14 cellular contexts compared by ENCODE assay signal in the genomic region with DNA sequence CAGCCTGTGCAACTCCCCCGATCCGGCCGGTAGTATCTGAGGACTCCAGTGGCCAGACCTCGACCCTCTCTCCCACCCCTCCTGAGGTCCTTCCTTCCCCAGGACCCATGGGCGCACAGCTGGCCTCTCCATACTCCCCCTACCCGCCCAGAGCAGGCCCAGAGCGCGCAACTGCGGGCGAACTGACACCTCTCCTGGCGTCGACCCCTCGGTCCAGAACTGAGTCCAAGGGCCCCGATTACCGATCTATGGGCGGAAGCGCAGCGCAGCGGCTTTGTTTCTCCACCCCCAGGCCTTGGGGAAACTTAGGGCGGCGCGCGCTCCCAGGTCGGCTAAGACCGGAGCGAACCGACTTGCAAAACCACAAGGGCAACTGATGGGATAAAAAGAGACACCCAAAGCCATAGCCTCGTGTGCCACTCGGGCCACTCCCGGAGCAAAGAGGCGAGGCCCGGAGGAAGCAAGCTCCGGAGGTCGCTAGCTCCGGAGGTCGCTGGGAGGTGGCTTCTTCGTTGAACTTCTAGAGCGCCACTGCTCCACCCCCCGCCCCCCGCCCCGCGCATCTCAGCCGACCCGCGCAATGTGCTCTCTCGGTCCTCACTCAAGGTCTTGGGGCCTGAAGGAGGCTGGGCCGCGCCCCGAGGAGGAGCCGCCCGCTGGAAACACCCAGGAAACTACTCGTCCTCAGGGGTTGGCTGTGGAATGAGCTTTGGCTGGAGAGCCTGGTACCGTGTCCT. TPM values are rescaled to one million over a fixed set of nuclear protein-coding genes. Genes with fewer than 3 reads are reported as not detected.
DNase-seq lines count a peak whose midpoint lies in the region; ATAC-seq and TF ChIP-seq lines count a peak whose summit lies in the region.
"Had no signal": no experiment of that assay in that cellular context is flagged by ENCODE, and none has a peak within 500 bp of the region (broad histone marks: within the 10 kb centered on the region; RNA-seq: fewer than 3 reads in every experiment).

No MANE protein-coding gene starts in this region.

- TF ChIP-seq CTCF in RWPE2 (IDR thresholded peaks at IDR 0.05; ENCODE audit: poor library complexity, severe bottlenecking): no peak
- no peak for TF ChIP-seq CTCF in PC-3 (conservative IDR thresholded peaks at IDR 0.05; ENCODE audit: low read depth, low read length)

- intact Hi-C loops in posterior vena cava (cut with DNase I) (no loop called here), PC-3 (cut with micrococcal nuclease) (no loop called here)

- ATAC-seq in RWPE2 (ENCODE audit: low read depth) (0 out of 3 replicates have a peak, but pooled peaks have one; percentile 13), GM21367 (IDR thresholded peaks at IDR 0.05; ENCODE audit: unreplicated experiment) (no peak), PC-3 (no peak)

- 2 to 3% methylated on average over 49 to 52 of the region's 53 CpGs for WGBS in GM23248 (ENCODE audit: low coverage in 1 of 2, low lambda C conversion rate in 2 of 2, missing lambda C conversion rate in 2 of 2), 2 experiments

- H3K9me3 ChIP-seq in GM23248 (ENCODE audit: low read depth): no peaks in the 10 kb centered on the region
- no peaks in the 10 kb centered on the region for H3K9me3 ChIP-seq in RWPE2 (ENCODE audit: severe bottlenecking)
- no peaks in the 10 kb centered on the region for H3K9me3 ChIP-seq in iPS-15b (ENCODE audit: control insufficient read depth, insufficient read depth, low read length)
- no peaks in the 10 kb centered on the region for H3K9me3 ChIP-seq in PC-3 (ENCODE audit: low read length)
- H3K9me3 ChIP-seq in SJCRH30 (replicated peaks): no peaks in the 10 kb centered on the region

- H3F3A ChIP-seq in GM23248 (ENCODE audit: insufficient read depth) (no peaks in the 10 kb centered on the region), PC-3 (ENCODE audit: low read length, unreplicated experiment) (no peaks in the 10 kb centered on the region)

- in situ Hi-C loops in GM23248 (cut with MboI): no loop called here

- H3K36me3 ChIP-seq in GM23248 (ENCODE audit: low read depth): no peaks in the 10 kb centered on the region
- H3K36me3 ChIP-seq in RWPE2 (ENCODE audit: low read depth): no peaks in the 10 kb centered on the region
- H3K36me3 ChIP-seq in iPS-15b (ENCODE audit: control insufficient read depth, insufficient read depth, low read length): no peaks in the 10 kb centered on the region
- H3K36me3 ChIP-seq in PC-3 (ENCODE audit: low read depth, low read length): no peaks in the 10 kb centered on the region
- no peaks in the 10 kb centered on the region for H3K36me3 ChIP-seq in SJCRH30

- H3K4me2 ChIP-seq in GM23248 (ENCODE audit: unreplicated experiment) (no peak overlapping the region), PC-3 (ENCODE audit: low read length) (no peak overlapping the region)

- no TSS peak for BruUV-seq in PC-3 (replicated peaks; lab: Mats Ljungman, UMichigan)

- H4K20me1 ChIP-seq in GM23248 (ENCODE audit: insufficient read depth) (no peaks in the 10 kb centered on the region), PC-3 (ENCODE audit: low read length) (no peaks in the 10 kb centered on the region)

- no peak overlapping the region for H3K9ac ChIP-seq in GM23248
- no peak overlapping the region for H3K9ac ChIP-seq in iPS-15b (ENCODE audit: low read depth, low read length)
- no peak overlapping the region for H3K9ac ChIP-seq in PC-3 (ENCODE audit: low read length)

- H3K79me2 ChIP-seq in GM23248 (ENCODE audit: insufficient read depth): no peaks in the 10 kb centered on the region
- no peaks in the 10 kb centered on the region for H3K79me2 ChIP-seq in PC-3 (ENCODE audit: low read length)

- no peak overlapping the region for H3K27ac ChIP-seq in GM23248
- H3K27ac ChIP-seq in RWPE2 (ENCODE audit: poor library complexity, severe bottlenecking): no peak overlapping the region
- no peak overlapping the region for H3K27ac ChIP-seq in PC-3 (ENCODE audit: low read length)
- H3K27ac ChIP-seq in SJCRH30: no peak overlapping the region

- DNase-seq in GM23248 (peak; percentile 19), RWPE2 (ENCODE audit: low spot score) (no peak), posterior vena cava (ENCODE audit: low spot score) (peak; percentile 48), PC-3 (no peak), SJCRH30 (no peak), cerebellar cortex (ENCODE audit: low spot score) (no peak)
- DNase-seq: cortex of kidney; IMR-90; NCI-H1105; NCI-H345; stimulated activated naive CD4-positive, alpha-beta T cell had no signal

- H3K27me3 ChIP-seq in GM23248 (replicated peaks; ENCODE audit: insufficient read depth) (peaks cover 97% of the 10 kb centered on the region), RWPE2 (ENCODE audit: insufficient read depth, poor library complexity, severe bottlenecking) (peaks cover 100% of the 10 kb centered on the region), iPS-15b (ENCODE audit: control insufficient read depth, insufficient read depth, low read length) (peaks cover 100% of the 10 kb centered on the region), PC-3 (ENCODE audit: low read length) (peaks cover 98% of the 10 kb centered on the region), SJCRH30 (no peaks in the 10 kb centered on the region)

- H3K4me1 ChIP-seq in GM23248 (ENCODE audit: insufficient read depth) (peaks cover 7% of the 10 kb centered on the region; the same call in 1 of the 2 replicates), RWPE2 (ENCODE audit: insufficient read depth, poor library complexity, severe bottlenecking) (no peaks in the 10 kb centered on the region), iPS-15b (ENCODE audit: control insufficient read depth, insufficient read depth, low read length) (peaks cover 8% of the 10 kb centered on the region), PC-3 (ENCODE audit: insufficient read depth, low read length) (peaks cover 8% of the 10 kb centered on the region), SJCRH30 (peaks cover 27% of the 10 kb centered on the region)

- H3K4me3 ChIP-seq in GM23248 (no peak overlapping the region), RWPE2 (ENCODE audit: severe bottlenecking) (no peak overlapping the region), iPS-15b (ENCODE audit: low read depth, low read length) (peak overlapping the region; percentile 55), PC-3 (ENCODE audit: low read length) (no peak overlapping the region), SJCRH30 (no peak overlapping the region)

- H3K9me2 ChIP-seq in GM23248 (ENCODE audit: insufficient read depth): no peaks in the 10 kb centered on the region
- no peaks in the 10 kb centered on the region for H3K9me2 ChIP-seq in PC-3 (replicated peaks; ENCODE audit: low read length)

- POLR2A ChIA-PET in PC-3 (lab: Charles Lee; ENCODE audit: unreplicated experiment): no interaction called here

- H2AFZ ChIP-seq in GM23248: no peak overlapping the region
- no peak overlapping the region for H2AFZ ChIP-seq in PC-3 (ENCODE audit: low read length)

- CTCF ChIA-PET in PC-3 (lab: Charles Lee): no interaction called here

RNA-seq across cellular contexts. Expression of a gene that starts 9.8 kb away (rescaled TPM):
- total RNA-seq in GM23248 (2014; rRNA removed; shearing (Covaris generic)): not detected in 2 replicates
- polyA plus RNA-seq in GM23248 (2016; fragmentation: Nextera tagmentation; extraction: Ambion mirVana): not detected in 2 replicates
- total RNA-seq in posterior vena cava (not detected), PC-3 (2014; rRNA removed) (not detected in 2 replicates)
- total RNA-seq in SJCRH30 (2014; rRNA removed; shearing (Covaris generic)): 1.1 and 1.4 TPM in 2 replicates
- total RNA-seq: IMR-90, mononuclear cell had no signal
- polyA plus RNA-seq: IMR-90 had no signal

Comparison
In these comparisons a context has a peak if more than half of its experiments do, and no peak if none do; other contexts are left out.
1. DNase-seq: peak in GM23248 (single experiment) and posterior vena cava (single experiment); none in RWPE2 (single experiment), PC-3 (single experiment), SJCRH30 (0 of 2) and cerebellar cortex (single experiment).